ENCODE assay signal across 8 cellular contexts in the genomic region with DNA sequence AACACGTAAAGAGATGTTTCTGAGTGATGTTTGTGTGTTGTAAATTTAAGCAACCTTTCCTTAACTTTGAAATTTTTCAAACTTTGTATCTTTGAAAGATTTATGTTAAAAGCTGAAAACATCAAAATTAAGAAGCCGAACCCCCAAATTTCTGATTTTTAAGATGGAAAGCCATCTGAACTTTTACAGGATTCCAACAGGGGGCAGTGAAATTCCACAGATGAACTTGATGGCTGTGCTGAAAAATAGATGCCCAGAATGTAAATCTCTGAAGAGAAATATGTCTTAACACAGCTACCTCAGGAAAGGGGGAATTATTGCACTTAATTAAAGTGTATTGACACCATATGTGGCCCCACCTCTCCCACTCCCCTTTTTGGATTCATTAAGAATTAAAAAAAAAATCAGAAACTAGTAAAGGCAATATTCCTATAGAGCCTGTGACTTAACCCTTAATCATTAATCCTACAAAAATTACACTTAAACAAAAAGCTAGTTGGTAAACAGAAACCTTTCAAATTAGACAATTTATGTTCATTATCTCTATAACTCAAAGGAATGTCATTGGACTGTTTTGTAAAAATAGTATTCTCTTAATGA.
DNase-seq lines count a peak whose midpoint lies in the region; ATAC-seq, FAIRE-seq and TF ChIP-seq lines count a peak whose summit lies in the region.

No MANE protein-coding gene starts in this region.

- WGBS in gastroesophageal sphincter (ENCODE audit: low coverage in 1 of 2), 2 donors = 29 to 48% methylated on average over 2 of the region's 2 CpGs

- no peaks in the 10 kb centered on the region for H3K4me1 ChIP-seq in gastroesophageal sphincter

- no peak for TF ChIP-seq POLR2A in gastroesophageal sphincter (IDR thresholded peaks at IDR 0.05)

- peak; percentile 9 for DNase-seq in CD1c-positive myeloid dendritic cell (ENCODE audit: extremely low spot score)
- DNase-seq in HTR-8/SVneo (ENCODE audit: insufficient read length, low spot score) = peak; percentile 33
- peak; percentile 26 for DNase-seq in RWPE1 (ENCODE audit: low spot score)
- DNase-seq in superior temporal gyrus (ENCODE audit: extremely low spot score) = peak; percentile 81
- no peak for DNase-seq in NK-92 treated with Interleukin-12 subunit alpha and Interleukin-12 subunit beta, amount 100 ng/mL, for 24 hours (lab: John Stamatoyannopoulos, UW)

- TF ChIP-seq EP300 in gastroesophageal sphincter (IDR thresholded peaks at IDR 0.05) = no peak

- no peaks in the 10 kb centered on the region for H3K36me3 ChIP-seq in gastroesophageal sphincter

- H3K4me3 ChIP-seq in gastroesophageal sphincter = no peak overlapping the region

- CTCF ChIA-PET in RWPE1 (lab: Yijun Ruan, JAX) = interaction anchor here (0.5 to 1.7 kb wide), 23 partner anchors 10 to 1796 kb away, joined by 3 to 10 read pairs (median 3); no protein-coding TSS in a partner anchor

- no peaks in the 10 kb centered on the region for H3K9me3 ChIP-seq in gastroesophageal sphincter

- no peaks in the 10 kb centered on the region for H3K27me3 ChIP-seq in gastroesophageal sphincter

- TF ChIP-seq CTCF in RWPE1 (conservative IDR thresholded peaks at IDR 0.05; ENCODE audit: low read depth) = peak; percentile 76
- peak; percentile 15 to 62 (median 56) for TF ChIP-seq CTCF in gastroesophageal sphincter (IDR thresholded peaks at IDR 0.05)

- ATAC-seq in gastroesophageal sphincter = no peak
- ATAC-seq in HG02623 (IDR thresholded peaks at IDR 0.05; ENCODE audit: unreplicated experiment) = no peak
- no peak for ATAC-seq in GM21526 (IDR thresholded peaks at IDR 0.05; ENCODE audit: low FRiP score, unreplicated experiment)

- H3K27ac ChIP-seq in RWPE1 = no peak overlapping the region
- no peak overlapping the region for H3K27ac ChIP-seq in gastroesophageal sphincter

- FAIRE-seq in HTR-8/SVneo (lab: Jason Lieb, UNC) = no peak

- POLR2A ChIA-PET in RWPE1 (lab: Yijun Ruan, JAX; ENCODE audit: low non-redundant PET) = no interaction called here
